In genomic region chr12:12839886-12840285, GRCh38 we compare ENCODE assay signal across 9 cellular contexts. TPM values are rescaled to one million over a fixed set of nuclear protein-coding genes. Genes with fewer than 3 reads are reported as not detected.
A peak's percentile ranks its signal among the peaks of the same experiment; 100 is the strongest.
DNase-seq lines count a peak whose midpoint lies in the region; ATAC-seq and TF ChIP-seq lines count a peak whose summit lies in the region.
"Had no signal": no experiment of that assay in that cellular context is flagged by ENCODE, and none has a peak within 500 bp of the region (broad histone marks: within the 10 kb centered on the region; RNA-seq: fewer than 3 reads in every experiment).

No MANE protein-coding gene starts in this region.

- peak overlapping the region; percentile 13 for H3K27ac Mint-ChIP-seq in Calu3 (ENCODE audit: unreplicated experiment)
- H3K27ac Mint-ChIP-seq in activated T-helper 1 cell treated with anti-CD3 and anti-CD28 coated beads, Interleukin-12 subunit alpha, Interleukin-12 subunit beta, Interleukin-2, Interleukin-4 antibody, amounts not matched to agents 30 ng/mL and 10 ng/mL and 1 ng/mL, durations not matched to agents 14 hours and 24 hours and 36 hours: no peak overlapping the region

- TF ChIP-seq CTCF in Calu3 (IDR thresholded peaks at IDR 0.05; ENCODE audit: unreplicated experiment) (no peak), osteoblast (IDR thresholded peaks at IDR 0.05; ENCODE audit: extremely low read depth, low read depth, low read length) (no peak)

- H3K27me3 ChIP-seq in osteoblast (ENCODE audit: insufficient read depth, low read length): no peaks in the 10 kb centered on the region

- H3K36me3 Mint-ChIP-seq in Calu3 (ENCODE audit: insufficient read depth, unreplicated experiment): peaks cover 52% of the 10 kb centered on the region
- peaks cover 12% of the 10 kb centered on the region for H3K36me3 Mint-ChIP-seq in activated T-helper 1 cell treated with anti-CD3 and anti-CD28 coated beads, Interleukin-12 subunit alpha, Interleukin-12 subunit beta, Interleukin-2, Interleukin-4 antibody, amounts not matched to agents 30 ng/mL and 10 ng/mL and 1 ng/mL, durations not matched to agents 14 hours and 24 hours and 36 hours (ENCODE audit: low read depth)

- no peaks in the 10 kb centered on the region for H3K9me3 ChIP-seq in osteoblast (ENCODE audit: low read depth, low read length)

- H4K20me1 ChIP-seq in osteoblast (ENCODE audit: insufficient read depth, low read length): no peaks in the 10 kb centered on the region

- no peaks in the 10 kb centered on the region for H3K27me3 Mint-ChIP-seq in Calu3 (ENCODE audit: unreplicated experiment)
- H3K27me3 Mint-ChIP-seq in activated T-helper 1 cell treated with anti-CD3 and anti-CD28 coated beads, Interleukin-12 subunit alpha, Interleukin-12 subunit beta, Interleukin-2, Interleukin-4 antibody, amounts not matched to agents 30 ng/mL and 10 ng/mL and 1 ng/mL, durations not matched to agents 14 hours and 24 hours and 36 hours (ENCODE audit: insufficient read depth): no peaks in the 10 kb centered on the region

- H2AFZ ChIP-seq in osteoblast (ENCODE audit: low read length): no peak overlapping the region

- ATAC-seq in HG03520 (IDR thresholded peaks at IDR 0.05; ENCODE audit: unreplicated experiment) (no peak), GM21528 (IDR thresholded peaks at IDR 0.05; ENCODE audit: low FRiP score, unreplicated experiment) (no peak)

- CTCF ChIA-PET in Calu3 (lab: Charles Lee): no interaction called here

- DNase-seq in Calu3: peak; percentile 63
- DNase-seq in M059J (ENCODE audit: low read depth): peak; percentile 99
- DNase-seq in dedifferentiated amniotic fluid mesenchymal stem cell (ENCODE audit: extremely low spot score): peak; percentile 84
- DNase-seq in osteoblast (ENCODE audit: insufficient read length, low spot score, missing footprints): peak; percentile 84
- DNase-seq in AML-193 (lab: John Stamatoyannopoulos, UW): no peak
- no peak for DNase-seq in activated T-helper 1 cell treated with anti-CD3 and anti-CD28 coated beads, Interleukin-12 subunit alpha, Interleukin-12 subunit beta, Interleukin-2, Interleukin-4 antibody, amounts not matched to agents 30 ng/mL and 10 ng/mL and 1 ng/mL, durations not matched to agents 14 hours and 24 hours and 36 hours (ENCODE audit: low spot score)
- DNase-seq: NCI-H1930 had no signal

- H3K4me3 ChIP-seq in osteoblast (ENCODE audit: insufficient read depth, low read length): no peak overlapping the region

- intact Hi-C loops in Calu3 (cut with micrococcal nuclease; ENCODE audit: unreplicated experiment): loop anchor here (5.0 kb wide), 1 partner anchor 38 kb away; no protein-coding TSS in a partner anchor
- intact Hi-C loops in activated T-helper 1 cell treated with anti-CD3 and anti-CD28 coated beads, Interleukin-12 subunit alpha, Interleukin-12 subunit beta, Interleukin-2, Interleukin-4 antibody, amounts not matched to agents 30 ng/mL and 10 ng/mL and 1 ng/mL, durations not matched to agents 14 hours and 24 hours and 36 hours (cut with micrococcal nuclease): loop anchor here (5.0 kb wide), 1 partner anchor 142 kb away; no protein-coding TSS in a partner anchor

- H3K4me3 Mint-ChIP-seq in Calu3 (ENCODE audit: low read depth, unreplicated experiment): no peak overlapping the region
- H3K4me3 Mint-ChIP-seq in activated T-helper 1 cell treated with anti-CD3 and anti-CD28 coated beads, Interleukin-12 subunit alpha, Interleukin-12 subunit beta, Interleukin-2, Interleukin-4 antibody, amounts not matched to agents 30 ng/mL and 10 ng/mL and 1 ng/mL, durations not matched to agents 14 hours and 24 hours and 36 hours: no peak overlapping the region

- peak overlapping the region; percentile 52 for H3K4me2 ChIP-seq in osteoblast (ENCODE audit: insufficient read depth, low read length)

- no peaks in the 10 kb centered on the region for H3K9me3 Mint-ChIP-seq in Calu3 (ENCODE audit: low read depth, unreplicated experiment)
- H3K9me3 Mint-ChIP-seq in activated T-helper 1 cell treated with anti-CD3 and anti-CD28 coated beads, Interleukin-12 subunit alpha, Interleukin-12 subunit beta, Interleukin-2, Interleukin-4 antibody, amounts not matched to agents 30 ng/mL and 10 ng/mL and 1 ng/mL, durations not matched to agents 14 hours and 24 hours and 36 hours: no peaks in the 10 kb centered on the region

- no TSS peak for BruUV-seq in Calu3 (replicated peaks; lab: Mats Ljungman, UMichigan)

- H3K4me1 Mint-ChIP-seq in Calu3 (ENCODE audit: low read depth, unreplicated experiment): peaks cover 66% of the 10 kb centered on the region
- H3K4me1 Mint-ChIP-seq in activated T-helper 1 cell treated with anti-CD3 and anti-CD28 coated beads, Interleukin-12 subunit alpha, Interleukin-12 subunit beta, Interleukin-2, Interleukin-4 antibody, amounts not matched to agents 30 ng/mL and 10 ng/mL and 1 ng/mL, durations not matched to agents 14 hours and 24 hours and 36 hours (ENCODE audit: low read depth): peaks cover 24% of the 10 kb centered on the region

- peak overlapping the region; percentile 86 for H3K27ac ChIP-seq in osteoblast (ENCODE audit: low read depth, low read length)

- peaks cover 4% of the 10 kb centered on the region for H3K36me3 ChIP-seq in osteoblast (ENCODE audit: insufficient read depth, low read length)

- H3K79me2 ChIP-seq in osteoblast (ENCODE audit: insufficient read depth, low read length): no peaks in the 10 kb centered on the region

- peaks cover 33% of the 10 kb centered on the region for H3K4me1 ChIP-seq in osteoblast (ENCODE audit: insufficient read depth, low read length)

RNA-seq across cellular contexts. Expression of gene DDX47, which starts 26.7 kb away (rescaled TPM):
- total RNA-seq in Calu3 (2022): 60.2 and 60.5 TPM in 2 replicates
- 125 and 149 TPM in 2 replicates for total RNA-seq in M059J (2014; rRNA removed; shearing (Covaris generic))
- total RNA-seq in osteoblast: 60.8 and 63.6 TPM in 2 replicates
- 120 and 127 TPM in 2 replicates for total RNA-seq in activated T-helper 1 cell treated with anti-CD3 and anti-CD28 coated beads, Interleukin-12 subunit alpha, Interleukin-12 subunit beta, Interleukin-2, Interleukin-4 antibody, amounts not matched to agents 30 ng/mL and 10 ng/mL and 1 ng/mL, durations not matched to agents 14 hours and 24 hours and 36 hours

RNA-seq across cellular contexts. Expression of gene GPRC5A, which starts 51.5 kb away (rescaled TPM):
- total RNA-seq in Calu3 (2022) (742 and 748 TPM in 2 replicates), osteoblast (2.7 and 4.7 TPM in 2 replicates)
- total RNA-seq in M059J (2014; rRNA removed; shearing (Covaris generic)): 70.0 and 89.7 TPM in 2 replicates
- total RNA-seq in activated T-helper 1 cell treated with anti-CD3 and anti-CD28 coated beads, Interleukin-12 subunit alpha, Interleukin-12 subunit beta, Interleukin-2, Interleukin-4 antibody, amounts not matched to agents 30 ng/mL and 10 ng/mL and 1 ng/mL, durations not matched to agents 14 hours and 24 hours and 36 hours: not detected in 2 replicates

RNA-seq across cellular contexts. Expression of gene APOLD1, which starts 54.4 kb away (rescaled TPM):
- total RNA-seq in Calu3 (2022) (5.2 and 5.3 TPM in 2 replicates), osteoblast (3.2 and 3.3 TPM in 2 replicates)
- total RNA-seq in M059J (2014; rRNA removed; shearing (Covaris generic)): 16.9 and 18.9 TPM in 2 replicates
- 4.0 and 4.8 TPM in 2 replicates for total RNA-seq in activated T-helper 1 cell treated with anti-CD3 and anti-CD28 coated beads, Interleukin-12 subunit alpha, Interleukin-12 subunit beta, Interleukin-2, Interleukin-4 antibody, amounts not matched to agents 30 ng/mL and 10 ng/mL and 1 ng/mL, durations not matched to agents 14 hours and 24 hours and 36 hours

Comparison
In these comparisons a context has a peak if more than half of its experiments do, and no peak if none do; other contexts are left out.
1. DNase-seq: peak in Calu3 (single experiment), M059J (single experiment), dedifferentiated amniotic fluid mesenchymal stem cell (single experiment) and osteoblast (single experiment); none in AML-193 (0 of 2) and activated T-helper 1 cell treated with anti-CD3 and anti-CD28 coated beads, Interleukin-12 subunit alpha, Interleukin-12 subunit beta, Interleukin-2, Interleukin-4 antibody, amounts not matched to agents 30 ng/mL and 10 ng/mL and 1 ng/mL, durations not matched to agents 14 hours and 24 hours and 36 hours (single experiment).
2. RNA of gene GPRC5A, which starts 51.5 kb away (total RNA-seq): 742 to 748 TPM in Calu3 and 70.0 to 89.7 TPM in M059J; 2.7 to 4.7 TPM in osteoblast and not detected in activated T-helper 1 cell treated with anti-CD3 and anti-CD28 coated beads, Interleukin-12 subunit alpha, Interleukin-12 subunit beta, Interleukin-2, Interleukin-4 antibody, amounts not matched to agents 30 ng/mL and 10 ng/mL and 1 ng/mL, durations not matched to agents 14 hours and 24 hours and 36 hours; every median in the first group is over 10 times any median in the second.